Comparison of ENCODE assay signal across 15 cellular contexts in the genomic region with DNA sequence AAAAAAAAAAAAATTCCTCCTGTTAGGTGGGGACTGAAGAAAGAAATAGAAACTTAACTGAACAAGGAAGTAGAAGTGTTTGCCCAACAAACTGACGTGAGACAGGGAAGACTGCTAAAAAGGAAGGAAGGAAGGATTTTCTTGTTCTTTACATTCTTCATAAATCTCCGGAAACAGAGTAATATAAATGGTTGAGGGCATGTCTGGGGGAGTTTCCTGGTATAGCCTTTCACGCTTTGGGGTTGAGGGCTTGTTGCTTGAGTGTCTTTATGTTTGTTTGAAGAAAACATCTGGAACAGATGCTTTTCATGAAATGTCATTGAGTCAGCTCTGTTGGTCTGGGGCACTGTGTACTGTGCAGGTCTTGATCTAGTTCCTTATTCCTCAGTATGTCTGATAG. TPM values are rescaled to one million over a fixed set of nuclear protein-coding genes. Genes with fewer than 3 reads are reported as not detected.
A peak's percentile ranks its signal among the peaks of the same experiment; 100 is the strongest.
DNase-seq lines count a peak whose midpoint lies in the region; ATAC-seq and TF ChIP-seq lines count a peak whose summit lies in the region.
"Had no signal": no experiment of that assay in that cellular context is flagged by ENCODE, and none has a peak within 500 bp of the region (broad histone marks: within the 10 kb centered on the region; RNA-seq: fewer than 3 reads in every experiment).

No MANE protein-coding gene starts in this region.

- TF ChIP-seq CTCF in body of pancreas (IDR thresholded peaks at IDR 0.05) = no peak

- H4K20me1 ChIP-seq in BLaER1 = peaks cover 62% of the 10 kb centered on the region

- H3K4me3 Mint-ChIP-seq in activated CD4-positive, alpha-beta memory T cell treated with anti-CD3 and anti-CD28 coated beads, Interleukin-2, amount 10 ng/mL, durations not matched to agents 7 days and 5 days = no peak overlapping the region
- H3K4me3 Mint-ChIP-seq in naive B cell = peak overlapping the region in 4 of 8 donors; percentile 8 to 77 (median 58)

- WGBS in body of pancreas, 2 donors = 73 to 85% methylated on average over 3 of the region's 3 CpGs

- peaks cover 29% of the 10 kb centered on the region for H3K4me1 Mint-ChIP-seq in activated CD4-positive, alpha-beta memory T cell treated with anti-CD3 and anti-CD28 coated beads, Interleukin-2, amount 10 ng/mL, durations not matched to agents 7 days and 5 days
- H3K4me1 Mint-ChIP-seq in naive B cell = peaks cover 14 to 36% (median 15%) of the 10 kb centered on the region in 3 donors

- H3K4me1 ChIP-seq in BLaER1 (peaks cover 46% of the 10 kb centered on the region), body of pancreas (peaks cover 28% of the 10 kb centered on the region)
- H3K4me1 ChIP-seq: SJCRH30 had no signal

- TF ChIP-seq POLR2A in body of pancreas (IDR thresholded peaks at IDR 0.05) = no peak

- no peak overlapping the region for H3K9ac ChIP-seq in BLaER1

- CTCF ChIA-PET in activated CD4-positive, alpha-beta memory T cell treated with anti-CD3 and anti-CD28 coated beads, Interleukin-2, amount 10 ng/mL, durations not matched to agents 7 days and 5 days (lab: Charles Lee) = interaction anchor here (1.5 kb wide), 1 partner anchor 16 kb away, joined by 3 read pairs; no protein-coding TSS in a partner anchor

- no peaks in the 10 kb centered on the region for H3K9me3 Mint-ChIP-seq in activated CD4-positive, alpha-beta memory T cell treated with anti-CD3 and anti-CD28 coated beads, Interleukin-2, amount 10 ng/mL, durations not matched to agents 7 days and 5 days
- no peaks in the 10 kb centered on the region for H3K9me3 Mint-ChIP-seq in naive B cell
- H3K9me3 Mint-ChIP-seq: activated T-helper 1 cell treated with anti-CD3 and anti-CD28 coated beads, Interleukin-12 subunit alpha, Interleukin-12 subunit beta, Interleukin-2, Interleukin-4 antibody, amounts not matched to agents 30 ng/mL and 10 ng/mL and 1 ng/mL, durations not matched to agents 14 hours and 24 hours and 36 hours had no signal

- DNase-seq in GF-D8 (lab: John Stamatoyannopoulos, UW) = peak; percentile 85
- no peak for DNase-seq in activated CD4-positive, alpha-beta memory T cell treated with anti-CD3 and anti-CD28 coated beads, Interleukin-2, amount 10 ng/mL, durations not matched to agents 7 days and 5 days
- DNase-seq in naive B cell = no peak
- DNase-seq in hippocampal formation (lab: John Stamatoyannopoulos, UW) = no peak
- no peak for DNase-seq in body of pancreas
- no peak for DNase-seq in NK-92 (lab: John Stamatoyannopoulos, UW; ENCODE audit: unreplicated experiment)
- DNase-seq in RKO (ENCODE audit: low spot score) = no peak
- DNase-seq: H7; SJCRH30; stimulated activated naive CD4-positive, alpha-beta T cell treated with Interleukin-2 at 50 U/mL for 16 hours; WERI-Rb-1 had no signal

- peak overlapping the region; percentile 45 for H3K27ac Mint-ChIP-seq in activated CD4-positive, alpha-beta memory T cell treated with anti-CD3 and anti-CD28 coated beads, Interleukin-2, amount 10 ng/mL, durations not matched to agents 7 days and 5 days
- H3K27ac Mint-ChIP-seq in naive B cell = peak overlapping the region in 5 of 6 donors; percentile 33 to 51 (median 41)
- H3K27ac Mint-ChIP-seq: activated T-helper 1 cell treated with anti-CD3 and anti-CD28 coated beads, Interleukin-12 subunit alpha, Interleukin-12 subunit beta, Interleukin-2, Interleukin-4 antibody, amounts not matched to agents 30 ng/mL and 10 ng/mL and 1 ng/mL, durations not matched to agents 14 hours and 24 hours and 36 hours had no signal

- H3K4me2 ChIP-seq in BLaER1 = peak overlapping the region; percentile 52

- H3K9me3 ChIP-seq in BLaER1 = no peaks in the 10 kb centered on the region
- no peaks in the 10 kb centered on the region for H3K9me3 ChIP-seq in body of pancreas
- H3K9me3 ChIP-seq: breast epithelium, gastroesophageal sphincter, SJCRH30 had no signal

- no peak overlapping the region for H3K4me3 ChIP-seq in BLaER1
- H3K4me3 ChIP-seq in body of pancreas = no peak overlapping the region
- H3K4me3 ChIP-seq: breast epithelium, gastroesophageal sphincter, SJCRH30 had no signal

- H3K27ac ChIP-seq in BLaER1 = 0 out of 2 replicates have a peak overlapping the region, but pooled peaks have one; percentile 8
- H3K27ac ChIP-seq in body of pancreas = no peak overlapping the region
- H3K27ac ChIP-seq: breast epithelium, gastroesophageal sphincter, SJCRH30, WERI-Rb-1 had no signal

- peaks cover 59% of the 10 kb centered on the region for H3K36me3 Mint-ChIP-seq in activated CD4-positive, alpha-beta memory T cell treated with anti-CD3 and anti-CD28 coated beads, Interleukin-2, amount 10 ng/mL, durations not matched to agents 7 days and 5 days (ENCODE audit: low read depth)
- peaks cover 5 to 7% of the 10 kb centered on the region in 2 donors for H3K36me3 Mint-ChIP-seq in naive B cell

- no peaks in the 10 kb centered on the region for H3K27me3 ChIP-seq in BLaER1
- no peaks in the 10 kb centered on the region for H3K27me3 ChIP-seq in body of pancreas
- H3K27me3 ChIP-seq: breast epithelium, gastroesophageal sphincter, SJCRH30 had no signal

- H3K27me3 Mint-ChIP-seq in activated CD4-positive, alpha-beta memory T cell treated with anti-CD3 and anti-CD28 coated beads, Interleukin-2, amount 10 ng/mL, durations not matched to agents 7 days and 5 days = no peaks in the 10 kb centered on the region
- no peaks in the 10 kb centered on the region for H3K27me3 Mint-ChIP-seq in naive B cell

- POLR2A ChIA-PET in activated CD4-positive, alpha-beta memory T cell treated with anti-CD3 and anti-CD28 coated beads, Interleukin-2, amount 10 ng/mL, durations not matched to agents 7 days and 5 days (lab: Charles Lee) = no interaction called here

- H3K36me3 ChIP-seq in BLaER1 (peaks cover 61% of the 10 kb centered on the region), body of pancreas (replicated peaks in 1 of 2; ENCODE audit: insufficient read depth in 1 of 2, low read depth in 2 of 2) (no peaks in the 10 kb centered on the region)
- H3K36me3 ChIP-seq: breast epithelium had no signal

- ATAC-seq in naive B cell (ENCODE audit: low read depth in 2 of 2) (no peak), body of pancreas (no peak)
- ATAC-seq: gastroesophageal sphincter had no signal

- intact Hi-C loops in body of pancreas (cut with DNase I) = no loop called here

RNA-seq across cellular contexts. Expression of a gene that starts 3.1 kb away (rescaled TPM):
- 10 to 100 TPM; 29.0 to 30.8 TPM for total RNA-seq in activated CD4-positive, alpha-beta memory T cell treated with anti-CD3 and anti-CD28 coated beads, Interleukin-2, amount 10 ng/mL, durations not matched to agents 7 days and 5 days
- polyA plus RNA-seq in naive B cell (ENCODE audit: low read depth in 6 of 6) = 10 to 100 TPM in 4 of 6 donors, 1 to 10 TPM in 2; 8.2 to 26.0 (median 12.3) TPM
- 10 to 100 TPM in 1 of 2 donors, 1 to 10 TPM in 1; 9.6 to 19.2 TPM for total RNA-seq in body of pancreas

RNA-seq across cellular contexts. Expression of a gene that starts 17.8 kb away (rescaled TPM):
- 10 to 100 TPM; 54.6 to 56.9 TPM for total RNA-seq in activated CD4-positive, alpha-beta memory T cell treated with anti-CD3 and anti-CD28 coated beads, Interleukin-2, amount 10 ng/mL, durations not matched to agents 7 days and 5 days
- polyA plus RNA-seq in naive B cell (ENCODE audit: low read depth in 6 of 6) = 10 to 100 TPM; 47.1 to 70.0 (median 62.7) TPM
- total RNA-seq in body of pancreas = 10 to 100 TPM; 17.4 to 27.0 TPM

RNA-seq across cellular contexts. Expression of a gene that starts 28.9 kb away (rescaled TPM):
- total RNA-seq in activated CD4-positive, alpha-beta memory T cell treated with anti-CD3 and anti-CD28 coated beads, Interleukin-2, amount 10 ng/mL, durations not matched to agents 7 days and 5 days = 10 to 100 TPM; 61.6 to 66.2 TPM
- 100 to 1,000 TPM; 100 to 148 (median 120) TPM for polyA plus RNA-seq in naive B cell (ENCODE audit: low read depth in 6 of 6)
- total RNA-seq in body of pancreas = 10 to 100 TPM; 25.1 to 48.0 TPM

RNA-seq across cellular contexts. Expression of a gene that starts 29.1 kb away (rescaled TPM):
- total RNA-seq in activated CD4-positive, alpha-beta memory T cell treated with anti-CD3 and anti-CD28 coated beads, Interleukin-2, amount 10 ng/mL, durations not matched to agents 7 days and 5 days = 10 to 100 TPM; 86.4 to 87.6 TPM
- polyA plus RNA-seq in naive B cell (ENCODE audit: low read depth in 6 of 6) = 10 to 100 TPM; 12.7 to 23.9 (median 14.9) TPM
- total RNA-seq in body of pancreas = 10 to 100 TPM; 14.5 to 23.4 TPM

RNA-seq across cellular contexts. Expression of a gene that starts 53.3 kb away (rescaled TPM):
- total RNA-seq in activated CD4-positive, alpha-beta memory T cell treated with anti-CD3 and anti-CD28 coated beads, Interleukin-2, amount 10 ng/mL, durations not matched to agents 7 days and 5 days = not detected
- polyA plus RNA-seq in naive B cell (ENCODE audit: low read depth in 6 of 6) = not detected
- under 1 TPM; 0.52 to 0.66 TPM for total RNA-seq in body of pancreas
